In genomic region chr20:5481872-5482271, GRCh38 we compare ENCODE assay signal across 26 cellular contexts.
"Had no signal": no experiment of that assay in that cellular context is flagged by ENCODE, and none has a peak within 500 bp of the region (broad histone marks: within the 10 kb centered on the region; RNA-seq: fewer than 3 reads in every experiment).

No MANE protein-coding gene starts in this region.

- ATAC-seq: activated CD8-positive, alpha-beta memory T cell treated with anti-CD3 and anti-CD28 coated beads, Interleukin-2, amount 10 ng/mL, durations not matched to agents 7 days and 5 days; activated naive CD4-positive, alpha-beta T cell treated with anti-CD3 and anti-CD28 coated beads, Interleukin-2, amount 50 U/mL, for 72 hours; activated naive CD8-positive, alpha-beta T cell treated with anti-CD3 and anti-CD28 coated beads, Interleukin-2, amount 50 U/mL, for 24 hours; PC-3; SK-N-SH treated with all-trans-retinoic acid at 6 μM for 48 hours; T-helper 17 cell; WTC11 had no signal

- H3K4me1 ChIP-seq: ascending aorta, SJSA1 had no signal

- H3K27me3 ChIP-seq: ascending aorta had no signal

- H3K27ac ChIP-seq: ascending aorta, SJSA1 had no signal

- H3K9me3 ChIP-seq: ascending aorta, SJSA1 had no signal

- H3K4me3 ChIP-seq: ascending aorta, SJSA1 had no signal

- FAIRE-seq: RCC 7860 had no signal

- H3K36me3 ChIP-seq: ascending aorta, SJSA1 had no signal

- DNase-seq: activated CD4-positive, alpha-beta T cell treated with anti-CD3 and anti-CD28 coated beads for 48 hours; activated CD4-positive, alpha-beta T cell treated with anti-CD3 and anti-CD28 coated beads, Interleukin-2, amount 50 U/mL, for 4 hours; activated CD4-positive, CD25-positive, alpha-beta regulatory T cell treated with anti-CD3 and anti-CD28 coated beads, Interleukin-2, amount 50 U/mL, for 72 hours; activated CD8-positive, alpha-beta memory T cell treated with anti-CD3 and anti-CD28 coated beads, Interleukin-2, amount 10 ng/mL, durations not matched to agents 7 days and 5 days; activated effector memory CD4-positive, alpha-beta T cell treated with Interleukin-2 at 50 U/mL for 16 hours; activated naive CD4-positive, alpha-beta T cell; activated naive CD8-positive, alpha-beta T cell treated with anti-CD3 and anti-CD28 coated beads, Interleukin-2, amount 50 U/mL, for 24 hours; activated T-cell treated with anti-CD3 and anti-CD28 coated beads, Interleukin-2, amount 50 U/mL, for 24 hours; amniotic stem cell; KG1; NCI-H1048; NCI-H1694 treated with DMSO at 0.1 percent for 48 hours; NCI-H2081 treated with DMSO at 0.1 percent for 48 hours; NCI-H2171; NCI-H2227 treated with DMSO at 0.1 percent for 48 hours; NCI-H446 treated with DMSO at 0.1 percent for 48 hours; PC-3; SW 1271; T-helper 17 cell; T-helper 9 cell had no signal
